In genomic region chr12:1332327-1332726, GRCh38 we compare ENCODE assay signal across 21 cellular contexts.
DNase-seq lines count a peak whose midpoint lies in the region; TF ChIP-seq lines count a peak whose summit lies in the region.
"Had no signal": no experiment of that assay in that cellular context is flagged by ENCODE, and none has a peak within 500 bp of the region (broad histone marks: within the 10 kb centered on the region; RNA-seq: fewer than 3 reads in every experiment).

No MANE protein-coding gene starts in this region.

- peak overlapping the region; percentile 29 for H3K4me3 Mint-ChIP-seq in Calu3 (ENCODE audit: low read depth, unreplicated experiment)
- H3K4me3 Mint-ChIP-seq in activated CD4-positive, alpha-beta memory T cell treated with anti-CD3 and anti-CD28 coated beads for 36 hours, result no peak overlapping the region
- H3K4me3 Mint-ChIP-seq: effector memory CD8-positive, alpha-beta T cell; T-helper 1 cell treated with Interleukin-12 subunit alpha and Interleukin-12 subunit beta and Interleukin-4 antibody, amounts not matched to agents 30 μg/mL and 1 μg/mL, for 36 hours had no signal

- intact Hi-C loops in Calu3 (cut with micrococcal nuclease; ENCODE audit: unreplicated experiment) (no loop called here), PC-9 (cut with micrococcal nuclease; ENCODE audit: unreplicated experiment) (no loop called here)
- intact Hi-C loops in activated CD4-positive, alpha-beta memory T cell treated with anti-CD3 and anti-CD28 coated beads for 36 hours (cut with micrococcal nuclease), result no loop called here

- TF ChIP-seq CTCF in Calu3 (IDR thresholded peaks at IDR 0.05; ENCODE audit: unreplicated experiment) (no peak), PC-9 (conservative IDR thresholded peaks at IDR 0.05) (no peak), epithelial cell of esophagus (IDR thresholded peaks at IDR 0.05; ENCODE audit: insufficient read depth, low read depth, low read length, missing control alignments) (no peak)

- peaks cover 2% of the 10 kb centered on the region for H3K9me3 Mint-ChIP-seq in Calu3 (ENCODE audit: low read depth, unreplicated experiment)
- H3K9me3 Mint-ChIP-seq in activated CD4-positive, alpha-beta memory T cell treated with anti-CD3 and anti-CD28 coated beads for 36 hours, result no peaks in the 10 kb centered on the region
- H3K9me3 Mint-ChIP-seq: effector memory CD8-positive, alpha-beta T cell; T-helper 1 cell treated with Interleukin-12 subunit alpha and Interleukin-12 subunit beta and Interleukin-4 antibody, amounts not matched to agents 30 μg/mL and 1 μg/mL, for 36 hours had no signal

- CTCF ChIA-PET in Calu3 (lab: Charles Lee) (interaction anchor here (0.7 to 1.3 kb wide), 2 partner anchors 10 to 14 kb away, joined by 5 to 7 read pairs; no protein-coding TSS in a partner anchor), PC-9 (lab: Charles Lee) (no interaction called here), HEK293T (lab: Yijun Ruan, JAX) (interaction anchor here (1.5 kb wide), 1 partner anchor 215 kb away, joined by 4 read pairs; no protein-coding TSS in a partner anchor)
- CTCF ChIA-PET in activated CD4-positive, alpha-beta memory T cell treated with anti-CD3 and anti-CD28 coated beads for 36 hours (lab: Charles Lee), result no interaction called here

- no peaks in the 10 kb centered on the region for H3K79me2 ChIP-seq in PC-9 (ENCODE audit: low read depth)

- H3F3A ChIP-seq in PC-9 (ENCODE audit: insufficient read depth, low read depth), result no peaks in the 10 kb centered on the region

- peaks cover 15% of the 10 kb centered on the region for H3K4me1 ChIP-seq in PC-9 (replicated peaks; ENCODE audit: insufficient read depth)
- no peaks in the 10 kb centered on the region for H3K4me1 ChIP-seq in SJCRH30
- H3K4me1 ChIP-seq: A549 had no signal

- H3K36me3 ChIP-seq in PC-9 (ENCODE audit: low read depth), result no peaks in the 10 kb centered on the region
- H3K36me3 ChIP-seq in SJCRH30, result no peaks in the 10 kb centered on the region
- H3K36me3 ChIP-seq: neutrophil had no signal

- no peaks in the 10 kb centered on the region for H4K20me1 ChIP-seq in PC-9 (ENCODE audit: insufficient read depth)

- H3K27ac ChIP-seq in PC-9, result no peak overlapping the region
- no peak overlapping the region for H3K27ac ChIP-seq in SJCRH30
- H3K27ac ChIP-seq: A549, neutrophil had no signal

- H3K36me3 Mint-ChIP-seq in Calu3 (ENCODE audit: insufficient read depth, unreplicated experiment), result peaks cover 4% of the 10 kb centered on the region
- peaks cover 10% of the 10 kb centered on the region for H3K36me3 Mint-ChIP-seq in activated CD4-positive, alpha-beta memory T cell treated with anti-CD3 and anti-CD28 coated beads for 36 hours

- H3K9me3 ChIP-seq in PC-9 (ENCODE audit: insufficient read depth, low read depth) (no peaks in the 10 kb centered on the region), SJCRH30 (replicated peaks) (peaks cover 7% of the 10 kb centered on the region; the same call in 1 of the 2 replicates)
- H3K9me3 ChIP-seq: A549, neutrophil had no signal

- BruUV-seq in Calu3 (replicated peaks; lab: Mats Ljungman, UMichigan) (no TSS peak), PC-9 (replicated peaks; lab: Mats Ljungman, UMichigan) (no TSS peak)

- H3K4me3 ChIP-seq in PC-9 (no peak overlapping the region), epithelial cell of esophagus (ENCODE audit: low read length) (no peak overlapping the region), SJCRH30 (no peak overlapping the region)
- H3K4me3 ChIP-seq: A549 had no signal

- H3K9me2 ChIP-seq in PC-9 (ENCODE audit: insufficient read depth), result no peaks in the 10 kb centered on the region

- no peaks in the 10 kb centered on the region for H3K27me3 Mint-ChIP-seq in Calu3 (ENCODE audit: unreplicated experiment)
- no peaks in the 10 kb centered on the region for H3K27me3 Mint-ChIP-seq in activated CD4-positive, alpha-beta memory T cell treated with anti-CD3 and anti-CD28 coated beads for 36 hours
- H3K27me3 Mint-ChIP-seq: effector memory CD8-positive, alpha-beta T cell had no signal

- H3K27ac Mint-ChIP-seq in Calu3 (ENCODE audit: unreplicated experiment), result peak overlapping the region; percentile 68
- no peak overlapping the region for H3K27ac Mint-ChIP-seq in activated CD4-positive, alpha-beta memory T cell treated with anti-CD3 and anti-CD28 coated beads for 36 hours
- H3K27ac Mint-ChIP-seq: T-helper 1 cell treated with Interleukin-12 subunit alpha and Interleukin-12 subunit beta and Interleukin-4 antibody, amounts not matched to agents 30 μg/mL and 1 μg/mL, for 36 hours had no signal

- H3K27me3 ChIP-seq in PC-9 (ENCODE audit: insufficient read depth, low read depth) (no peaks in the 10 kb centered on the region), SJCRH30 (no peaks in the 10 kb centered on the region)
- H3K27me3 ChIP-seq: neutrophil had no signal

- POLR2A ChIA-PET in PC-9 (lab: Charles Lee; ENCODE audit: unreplicated experiment), result interaction anchor here (0.6 kb wide), 1 partner anchor 34 kb away, joined by 7 read pairs; no protein-coding TSS in a partner anchor
- POLR2A ChIA-PET in HEK293T (lab: Yijun Ruan, JAX), result no interaction called here
- POLR2A ChIA-PET in activated CD4-positive, alpha-beta memory T cell treated with anti-CD3 and anti-CD28 coated beads for 36 hours (lab: Charles Lee), result no interaction called here

- peak overlapping the region; percentile 14 for H3K4me2 ChIP-seq in PC-9
- H3K4me2 ChIP-seq: A549 had no signal

- H3K4me1 Mint-ChIP-seq in Calu3 (ENCODE audit: low read depth, unreplicated experiment), result peaks cover 25% of the 10 kb centered on the region
- no peaks in the 10 kb centered on the region for H3K4me1 Mint-ChIP-seq in activated CD4-positive, alpha-beta memory T cell treated with anti-CD3 and anti-CD28 coated beads for 36 hours (ENCODE audit: low read depth)

- peak; percentile 83 for DNase-seq in Calu3
- DNase-seq in PC-9, result peak; percentile 57 to 87
- peak; percentile 87 for DNase-seq in epithelial cell of esophagus (ENCODE audit: low read depth)
- peak; percentile 85 for DNase-seq in mucosa of gallbladder (ENCODE audit: low spot score)
- DNase-seq in HEK293T (ENCODE audit: extremely low spot score), result no peak
- no peak for DNase-seq in activated CD4-positive, alpha-beta memory T cell treated with anti-CD3 and anti-CD28 coated beads for 36 hours
- DNase-seq in SJCRH30, result no peak
- no peak for DNase-seq in putamen (ENCODE audit: low spot score)
- DNase-seq: activated CD4-positive, alpha-beta T cell treated with anti-CD3 and anti-CD28 coated beads, Interleukin-2, amount 50 U/mL, for 4 hours; activated gamma-delta T cell; activated T-cell treated with anti-CD3 and anti-CD28 coated beads for 4 hours; cerebellar nuclear complex; COR-L47; effector memory CD8-positive, alpha-beta T cell; NCI-H1105 treated with DMSO at 0.1 percent for 48 hours; NCI-H526; right cardiac atrium; stimulated activated CD4-positive, alpha-beta T cell treated with anti-CD3 and anti-CD28 coated beads, Interleukin-12 subunit alpha, Interleukin-12 subunit beta, amount 100 ng/mL, for 4 hours had no signal

- H2AFZ ChIP-seq in PC-9, result no peak overlapping the region

TF ChIP-seq in HEK293T, 16 proteins besides CTCF, POLR2A, EP300 and RAD21:
- TF ChIP-seq ZNF384 (IDR thresholded peaks at IDR 0.05) (no peak), SUZ12 (IDR thresholded peaks at IDR 0.05) (no peak), HDGF (IDR thresholded peaks at IDR 0.05; ENCODE audit: borderline replicate concordance) (no peak), NFRKB (IDR thresholded peaks at IDR 0.05) (no peak), SP1 (IDR thresholded peaks at IDR 0.05) (no peak), TARDBP (IDR thresholded peaks at IDR 0.05) (no peak)

Comparison
In these comparisons a context has a peak if more than half of its experiments do, and no peak if none do; other contexts are left out.
1. DNase-seq: peak in Calu3 (single experiment), PC-9 (2 of 2), epithelial cell of esophagus (single experiment) and mucosa of gallbladder (single experiment); none in HEK293T (single experiment), activated CD4-positive, alpha-beta memory T cell treated with anti-CD3 and anti-CD28 coated beads for 36 hours (single experiment), SJCRH30 (0 of 2) and putamen (single experiment).
2. CTCF ChIA-PET loops: an anchor here in Calu3 (0.7 to 1.3 kb wide) and HEK293T (1.5 kb wide); none called in PC-9 and activated CD4-positive, alpha-beta memory T cell treated with anti-CD3 and anti-CD28 coated beads for 36 hours.